In the genomic region with DNA sequence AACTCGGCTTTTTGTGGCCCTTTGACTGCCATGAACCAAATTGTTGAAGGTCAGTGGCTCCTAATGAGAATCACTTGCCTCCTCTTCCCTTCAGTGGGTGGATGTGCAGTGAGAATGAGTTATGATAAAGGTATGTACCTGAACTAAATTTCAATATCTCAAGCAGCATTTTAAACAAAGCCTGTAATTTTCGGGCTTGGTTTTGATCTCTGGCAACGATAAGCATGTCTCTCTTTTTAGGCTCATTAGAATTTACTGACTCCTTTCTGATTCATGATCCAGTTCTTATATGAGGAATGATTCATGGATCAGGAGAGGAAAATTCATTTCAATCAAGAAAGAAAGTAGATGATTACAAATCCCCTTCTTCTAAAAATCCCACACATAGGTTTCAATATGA, we compare ENCODE assay signal across 21 cellular contexts.
DNase-seq lines count a peak whose midpoint lies in the region; ATAC-seq, FAIRE-seq and TF ChIP-seq lines count a peak whose summit lies in the region.
"Had no signal": no experiment of that assay in that cellular context is flagged by ENCODE, and none has a peak within 500 bp of the region (broad histone marks: within the 10 kb centered on the region; RNA-seq: fewer than 3 reads in every experiment).

No MANE protein-coding gene starts in this region.

- intact Hi-C loops in PC-9 (cut with micrococcal nuclease; ENCODE audit: unreplicated experiment) = no loop called here
- intact Hi-C loops in CD4-positive, alpha-beta T cell (cut with DNase I, micrococcal nuclease) = no loop called here

- FAIRE-seq in GM12892 (lab: Jason Lieb, UNC) (peak; percentile 84), astrocyte (lab: Jason Lieb, UNC) (peak; percentile 49)
- FAIRE-seq: D721Med had no signal

- no peak overlapping the region for H3K27ac Mint-ChIP-seq in astrocyte (ENCODE audit: unreplicated experiment)
- no peak overlapping the region for H3K27ac Mint-ChIP-seq in CD4-positive, alpha-beta T cell
- H3K27ac Mint-ChIP-seq: CD4-positive, CD25-positive, alpha-beta regulatory T cell had no signal

- WGBS in upper lobe of left lung, 2 donors = 84 to 91% methylated on average over 3 of the region's 3 CpGs

- H3K4me1 Mint-ChIP-seq in astrocyte (ENCODE audit: low read depth, unreplicated experiment) = peaks cover 27% of the 10 kb centered on the region
- no peaks in the 10 kb centered on the region for H3K4me1 Mint-ChIP-seq in CD4-positive, alpha-beta T cell (ENCODE audit: low read depth)
- H3K4me1 Mint-ChIP-seq: CD4-positive, CD25-positive, alpha-beta regulatory T cell had no signal

- H3K36me3 ChIP-seq in PC-9 (ENCODE audit: low read depth) (no peaks in the 10 kb centered on the region), astrocyte (ENCODE audit: insufficient read depth, low read length) (no peaks in the 10 kb centered on the region), upper lobe of left lung (no peaks in the 10 kb centered on the region)
- H3K36me3 ChIP-seq: BLaER1 had no signal

- H3K27ac ChIP-seq in PC-9 (no peak overlapping the region), astrocyte (ENCODE audit: low read depth, low read length) (no peak overlapping the region), upper lobe of left lung (no peak overlapping the region)
- no peak overlapping the region for H3K27ac ChIP-seq in CD4-positive, alpha-beta T cell (ENCODE audit: low read depth, low read length)
- H3K27ac ChIP-seq: BLaER1 had no signal

- H3K27me3 ChIP-seq in PC-9 (ENCODE audit: insufficient read depth, low read depth) = no peaks in the 10 kb centered on the region
- H3K27me3 ChIP-seq in astrocyte (ENCODE audit: insufficient read depth, low read length) = no peaks in the 10 kb centered on the region
- no peaks in the 10 kb centered on the region for H3K27me3 ChIP-seq in upper lobe of left lung
- H3K27me3 ChIP-seq in CD4-positive, alpha-beta T cell (ENCODE audit: control insufficient read depth, insufficient read depth, low read length) = no peaks in the 10 kb centered on the region
- H3K27me3 ChIP-seq: BLaER1 had no signal

- no peaks in the 10 kb centered on the region for H3F3A ChIP-seq in PC-9 (ENCODE audit: insufficient read depth, low read depth)

- no peaks in the 10 kb centered on the region for H3K9me2 ChIP-seq in PC-9 (ENCODE audit: insufficient read depth)
- H3K9me2 ChIP-seq: SK-N-SH had no signal

- H3K36me3 Mint-ChIP-seq in astrocyte (ENCODE audit: low read depth, unreplicated experiment) = no peaks in the 10 kb centered on the region
- no peaks in the 10 kb centered on the region for H3K36me3 Mint-ChIP-seq in CD4-positive, alpha-beta T cell (ENCODE audit: low read depth)
- H3K36me3 Mint-ChIP-seq: CD4-positive, CD25-positive, alpha-beta regulatory T cell had no signal

- H4K20me1 ChIP-seq in PC-9 (ENCODE audit: insufficient read depth) = no peaks in the 10 kb centered on the region
- no peaks in the 10 kb centered on the region for H4K20me1 ChIP-seq in astrocyte (ENCODE audit: insufficient read depth, low read length)
- H4K20me1 ChIP-seq: BLaER1 had no signal

- TF ChIP-seq EP300 in upper lobe of left lung (IDR thresholded peaks at IDR 0.05) = no peak

- no TSS peak for BruUV-seq in PC-9 (replicated peaks; lab: Mats Ljungman, UMichigan)

- H3K4me1 ChIP-seq in PC-9 (replicated peaks; ENCODE audit: insufficient read depth) (peaks cover 15% of the 10 kb centered on the region), astrocyte (ENCODE audit: insufficient read depth, low read length) (no peaks in the 10 kb centered on the region), upper lobe of left lung (peaks cover 0 to 21% (median 2%) of the 10 kb centered on the region in 4 donors)

- H3K9me3 ChIP-seq in PC-9 (ENCODE audit: insufficient read depth, low read depth) (no peaks in the 10 kb centered on the region), astrocyte (ENCODE audit: insufficient read depth, low read depth, low read length) (no peaks in the 10 kb centered on the region), upper lobe of left lung (no peaks in the 10 kb centered on the region)
- H3K9me3 ChIP-seq in CD4-positive, alpha-beta T cell (ENCODE audit: control insufficient read depth, low read length) = no peaks in the 10 kb centered on the region
- H3K9me3 ChIP-seq: BLaER1, SK-N-SH had no signal

- no peaks in the 10 kb centered on the region for H3K79me2 ChIP-seq in PC-9 (ENCODE audit: low read depth)
- no peaks in the 10 kb centered on the region for H3K79me2 ChIP-seq in astrocyte (ENCODE audit: insufficient read depth, low read length)

- TF ChIP-seq POLR2A in GM12892 (IDR thresholded peaks at IDR 0.05; ENCODE audit: low read depth, low read length) (no peak), upper lobe of left lung (IDR thresholded peaks at IDR 0.05) (no peak)

- H3K27me3 Mint-ChIP-seq in astrocyte (ENCODE audit: low read depth, unreplicated experiment) = no peaks in the 10 kb centered on the region
- H3K27me3 Mint-ChIP-seq in CD4-positive, alpha-beta T cell = no peaks in the 10 kb centered on the region

- H3K4me2 ChIP-seq in PC-9 (0 out of 2 replicates have a peak overlapping the region, but pooled peaks have one; percentile 26), astrocyte (ENCODE audit: low read length) (no peak overlapping the region)
- H3K4me2 ChIP-seq: BLaER1, SK-N-SH had no signal

- TF ChIP-seq CTCF in PC-9 (conservative IDR thresholded peaks at IDR 0.05) = no peak
- TF ChIP-seq CTCF in astrocyte (IDR thresholded peaks at IDR 0.05; ENCODE audit: insufficient read depth, low read depth, low read length) = no peak
- no peak for TF ChIP-seq CTCF in upper lobe of left lung (IDR thresholded peaks at IDR 0.05)
- TF ChIP-seq CTCF in CD4-positive, alpha-beta T cell (IDR thresholded peaks at IDR 0.05) = no peak

- H3K4me3 ChIP-seq in PC-9 (no peak overlapping the region), astrocyte (ENCODE audit: insufficient read depth, low read depth, low read length) (no peak overlapping the region), upper lobe of left lung (no peak overlapping the region)
- H3K4me3 ChIP-seq: BLaER1 had no signal

- H2AFZ ChIP-seq in PC-9 (0 out of 2 replicates have a peak overlapping the region, but pooled peaks have one; percentile 23), astrocyte (ENCODE audit: low read depth, low read length) (no peak overlapping the region)

- no peak overlapping the region for H3K4me3 Mint-ChIP-seq in astrocyte (ENCODE audit: unreplicated experiment)
- no peak overlapping the region for H3K4me3 Mint-ChIP-seq in CD4-positive, alpha-beta T cell
- H3K4me3 Mint-ChIP-seq: CD4-positive, CD25-positive, alpha-beta regulatory T cell had no signal

- no peak for DNase-seq in GM12892 (ENCODE audit: insufficient read length)
- peak in 1 of 2 experiments; percentile 43 for DNase-seq in PC-9
- no peak for DNase-seq in astrocyte (ENCODE audit: low read depth)
- DNase-seq in kidney tubule cell (ENCODE audit: low spot score) = peak; percentile 68
- no peak for DNase-seq in NCI-H1694 treated with DMSO at 0.1 percent for 48 hours (lab: John Stamatoyannopoulos, UW)
- no peak for DNase-seq in upper lobe of left lung
- no peak for DNase-seq in CD4-positive, alpha-beta T cell
- DNase-seq: CD4-positive, CD25-positive, alpha-beta regulatory T cell; Karpas-422; MV-4-11; NCI-H1105; NCI-H1436 treated with DMSO at 0.1 percent for 48 hours; NCI-H2029; NCI-H446 treated with DMSO at 0.1 percent for 48 hours; NCI-H526 treated with DMSO at 0.1 percent for 48 hours; SK-N-SH had no signal

- ATAC-seq in GM18502 (IDR thresholded peaks at IDR 0.05; ENCODE audit: poor library complexity, unreplicated experiment) (no peak), upper lobe of left lung (ENCODE audit: low FRiP score in 2 of 2) (no peak)
- ATAC-seq in CD4-positive, alpha-beta T cell (ENCODE audit: poor library complexity) = no peak
- ATAC-seq: HCT116, Panc1 had no signal

- POLR2A ChIA-PET in PC-9 (lab: Charles Lee; ENCODE audit: unreplicated experiment) = no interaction called here
- POLR2A ChIA-PET in CD4-positive, alpha-beta T cell (lab: Charles Lee) = no interaction called here

- no peaks in the 10 kb centered on the region for H3K9me3 Mint-ChIP-seq in astrocyte (ENCODE audit: unreplicated experiment)
- H3K9me3 Mint-ChIP-seq in CD4-positive, alpha-beta T cell = no peaks in the 10 kb centered on the region

- H3K9ac ChIP-seq in astrocyte (ENCODE audit: low read length) = no peak overlapping the region
- H3K9ac ChIP-seq: BLaER1, SK-N-SH had no signal

- CTCF ChIA-PET in PC-9 (lab: Charles Lee) = interaction anchor here (0.6 kb wide), 1 partner anchor 340 kb away, joined by 3 read pairs; no protein-coding TSS in a partner anchor
- CTCF ChIA-PET in CD4-positive, alpha-beta T cell (lab: Charles Lee) = no interaction called here
